Comparison of ENCODE assay signal across 8 cellular contexts in the genomic region with DNA sequence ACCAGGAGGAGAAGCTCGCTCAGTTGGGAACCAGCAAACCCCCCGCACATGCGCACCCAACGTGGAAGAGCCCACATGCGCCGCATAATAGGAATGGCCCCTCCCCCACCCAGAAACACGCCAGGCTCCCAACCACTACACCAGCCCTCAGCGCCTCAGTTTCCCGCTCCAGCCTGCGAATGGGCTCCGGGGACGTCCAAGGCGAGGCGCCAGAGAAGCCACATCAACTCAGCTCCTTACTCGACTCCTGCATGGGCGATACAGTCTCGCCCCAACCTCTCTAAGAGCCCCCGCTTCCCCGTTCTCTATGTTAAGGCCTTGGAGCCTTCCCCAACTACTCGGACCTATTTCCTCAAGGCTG. TPM values are rescaled to one million over a fixed set of nuclear protein-coding genes. Genes with fewer than 3 reads are reported as not detected.
DNase-seq lines count a peak whose midpoint lies in the region; ATAC-seq and TF ChIP-seq lines count a peak whose summit lies in the region.

No MANE protein-coding gene starts in this region.

- H3K4me1 ChIP-seq in duodenal mucosa (ENCODE audit: control insufficient read depth in 1 of 2, insufficient read depth in 2 of 2, low read length in 2 of 2), result peaks cover 32% of the 10 kb centered on the region in 2 donors
- peaks cover 2 to 16% of the 10 kb centered on the region in 2 donors for H3K4me1 ChIP-seq in lung (ENCODE audit: control insufficient read depth in 2 of 2, insufficient read depth in 2 of 2, low read length in 2 of 2)

- peaks cover 53% of the 10 kb centered on the region for H3K36me3 Mint-ChIP-seq in activated CD4-positive, alpha-beta T cell treated with anti-CD3 and anti-CD28 coated beads, Interleukin-2, amount 10 ng/mL, durations not matched to agents 24 days and 14 days (ENCODE audit: low read depth)

- H3K27ac ChIP-seq in duodenal mucosa (ENCODE audit: low read depth, low read length), result peak overlapping the region; percentile 99
- peak overlapping the region; percentile 94 to 99 for H3K27ac ChIP-seq in lung (ENCODE audit: low read depth in 1 of 2, low read length in 1 of 2)

- peak overlapping the region; percentile 99 for H3K27ac Mint-ChIP-seq in activated CD4-positive, alpha-beta T cell treated with anti-CD3 and anti-CD28 coated beads, Interleukin-2, amount 10 ng/mL, durations not matched to agents 24 days and 14 days

- H3K36me3 ChIP-seq in duodenal mucosa (ENCODE audit: control insufficient read depth in 1 of 2, insufficient read depth in 2 of 2, low read length in 2 of 2), result peaks cover 21 to 32% of the 10 kb centered on the region in 2 donors
- peaks cover 6 to 9% of the 10 kb centered on the region in 2 donors for H3K36me3 ChIP-seq in lung (ENCODE audit: control insufficient read depth in 2 of 2, insufficient read depth in 2 of 2, low read length in 2 of 2)

- H3K4me1 Mint-ChIP-seq in activated CD4-positive, alpha-beta T cell treated with anti-CD3 and anti-CD28 coated beads, Interleukin-2, amount 10 ng/mL, durations not matched to agents 24 days and 14 days, result peaks cover 40% of the 10 kb centered on the region

- peak overlapping the region; percentile 97 for H3K4me3 Mint-ChIP-seq in activated CD4-positive, alpha-beta T cell treated with anti-CD3 and anti-CD28 coated beads, Interleukin-2, amount 10 ng/mL, durations not matched to agents 24 days and 14 days

- H3K9ac ChIP-seq in duodenal mucosa (ENCODE audit: low read depth in 1 of 2, low read length in 2 of 2), result peak overlapping the region; percentile 100

- no peaks in the 10 kb centered on the region for H3K27me3 ChIP-seq in duodenal mucosa (ENCODE audit: control insufficient read depth in 1 of 2, insufficient read depth in 2 of 2, low read length in 2 of 2)
- no peaks in the 10 kb centered on the region for H3K27me3 ChIP-seq in lung (ENCODE audit: control insufficient read depth, insufficient read depth)

- WGBS in lung, 2 donors, result 0 to 1% methylated on average over 20 of the region's 20 CpGs

- no peaks in the 10 kb centered on the region for H3K9me3 Mint-ChIP-seq in activated CD4-positive, alpha-beta T cell treated with anti-CD3 and anti-CD28 coated beads, Interleukin-2, amount 10 ng/mL, durations not matched to agents 24 days and 14 days

- intact Hi-C loops in activated CD4-positive, alpha-beta T cell treated with anti-CD3 and anti-CD28 coated beads, Interleukin-2, amount 10 ng/mL, durations not matched to agents 24 days and 14 days (cut with micrococcal nuclease), result loop anchor here (2.0 kb wide), 3 partner anchors 322 to 922 kb away; a partner anchor contains a TSS

- ATAC-seq in HG02763 (IDR thresholded peaks at IDR 0.05; ENCODE audit: unreplicated experiment), result peak; percentile 9
- ATAC-seq in lung (ENCODE audit: insufficient read depth, low FRiP score), result peak; percentile 61
- ATAC-seq in HG03565 (IDR thresholded peaks at IDR 0.05; ENCODE audit: unreplicated experiment), result no peak

- peak overlapping the region; percentile 99 for H3K4me3 ChIP-seq in duodenal mucosa (ENCODE audit: low read depth in 1 of 2, low read length in 2 of 2)
- H3K4me3 ChIP-seq in lung, result peak overlapping the region; percentile 92

- peak; percentile 89 for DNase-seq in DMS 273 (lab: John Stamatoyannopoulos, UW; ENCODE audit: unreplicated experiment)
- DNase-seq in NCI-H510A (lab: John Stamatoyannopoulos, UW), result peak; percentile 54
- DNase-seq in activated CD4-positive, alpha-beta T cell treated with anti-CD3 and anti-CD28 coated beads, Interleukin-2, amount 10 ng/mL, durations not matched to agents 24 days and 14 days, result peak; percentile 87
- DNase-seq in lung (ENCODE audit: low spot score), result peak; percentile 78
- peak; percentile 10 for DNase-seq in stimulated activated CD8-positive, alpha-beta memory T cell treated with anti-CD3 and anti-CD28 coated beads, Interleukin-15, amount 100 ng/mL, for 1 hour (ENCODE audit: low read depth)

- no peak for TF ChIP-seq CTCF in lung (IDR thresholded peaks at IDR 0.05; ENCODE audit: control extremely low read depth, extremely low read depth)

- H3K9me3 ChIP-seq in duodenal mucosa (ENCODE audit: control insufficient read depth in 1 of 2, low read length in 2 of 2) (no peaks in the 10 kb centered on the region), lung (ENCODE audit: control insufficient read depth in 2 of 2, insufficient read depth in 1 of 2, low read length in 1 of 2) (no peaks in the 10 kb centered on the region)

- no peaks in the 10 kb centered on the region for H3K27me3 Mint-ChIP-seq in activated CD4-positive, alpha-beta T cell treated with anti-CD3 and anti-CD28 coated beads, Interleukin-2, amount 10 ng/mL, durations not matched to agents 24 days and 14 days

RNA-seq across cellular contexts. Expression of a gene that starts 0.5 kb away (rescaled TPM):
- total RNA-seq in activated CD4-positive, alpha-beta T cell treated with anti-CD3 and anti-CD28 coated beads, Interleukin-2, amount 10 ng/mL, durations not matched to agents 24 days and 14 days, result 510 and 515 TPM in 2 replicates
- 100 to 1,000 TPM; 183 to 235 TPM for total RNA-seq in lung
- polyA plus RNA-seq in lung, result 100 to 1,000 TPM in 1 of 2 donors, 10 to 100 TPM in 1; 76.7 to 128 TPM

RNA-seq across cellular contexts. Expression of a gene that starts 18.5 kb away (rescaled TPM):
- 35.4 and 37.3 TPM in 2 replicates for total RNA-seq in activated CD4-positive, alpha-beta T cell treated with anti-CD3 and anti-CD28 coated beads, Interleukin-2, amount 10 ng/mL, durations not matched to agents 24 days and 14 days
- 10 to 100 TPM; 58.3 to 78.9 TPM for total RNA-seq in lung
- 10 to 100 TPM; 18.0 to 29.5 TPM for polyA plus RNA-seq in lung

RNA-seq across cellular contexts. Expression of a gene that starts 51.3 kb away (rescaled TPM):
- 0.50 and 0.58 TPM in 2 replicates for total RNA-seq in activated CD4-positive, alpha-beta T cell treated with anti-CD3 and anti-CD28 coated beads, Interleukin-2, amount 10 ng/mL, durations not matched to agents 24 days and 14 days
- total RNA-seq in lung, result 10 to 100 TPM; 19.7 to 55.7 TPM
- 10 to 100 TPM; 22.9 to 35.5 TPM for polyA plus RNA-seq in lung

Comparison
In these comparisons a context has a peak if more than half of its experiments do, and no peak if none do; other contexts are left out.
1. DNase-seq: peak in every context shown above with its lines; median percentile 89 in DMS 273; 87 in activated CD4-positive, alpha-beta T cell treated with anti-CD3 and anti-CD28 coated beads, Interleukin-2, amount 10 ng/mL, durations not matched to agents 24 days and 14 days; 78 in lung; 54 in NCI-H510A; 10 in stimulated activated CD8-positive, alpha-beta memory T cell treated with anti-CD3 and anti-CD28 coated beads, Interleukin-15, amount 100 ng/mL, for 1 hour.
2. RNA of a gene that starts 51.3 kb away (total RNA-seq): 19.7 to 55.7 TPM in lung; 0.50 to 0.58 TPM in activated CD4-positive, alpha-beta T cell treated with anti-CD3 and anti-CD28 coated beads, Interleukin-2, amount 10 ng/mL, durations not matched to agents 24 days and 14 days; every median in the first group is over 10 times any median in the second.